ENCODE assay signal across 1 cellular context in genomic region chr10:10677479-10677878, GRCh38.
TF ChIP-seq lines count a peak whose summit lies in the region.

No MANE protein-coding gene starts in this region.

TF ChIP-seq in GM12878, 131 proteins besides CTCF, POLR2A, EP300 and RAD21 (continued from another document):
- TF ChIP-seq NKRF (conservative IDR thresholded peaks at IDR 0.05) (no peak), GATAD2B (conservative IDR thresholded peaks at IDR 0.05; ENCODE audit: low read depth) (no peak), NR2C2 (IDR thresholded peaks at IDR 0.05; ENCODE audit: borderline replicate concordance, control insufficient read depth, insufficient read length, low read depth) (no peak), HDAC6 (IDR thresholded peaks at IDR 0.05; ENCODE audit: unreplicated experiment) (no peak), SREBF2 (IDR thresholded peaks at IDR 0.05; ENCODE audit: low read length) (no peak), CBX5 (IDR thresholded peaks at IDR 0.05; ENCODE audit: low read depth) (0 out of 2 replicates have a peak, but pooled peaks have one; percentile 51), ASH2L (IDR thresholded peaks at IDR 0.05; ENCODE audit: borderline replicate concordance, low read depth) (no peak), WRNIP1 (IDR thresholded peaks at IDR 0.05; ENCODE audit: borderline replicate concordance, low read depth, low read length) (no peak), NR2C1 (IDR thresholded peaks at IDR 0.05) (no peak), YY1 (IDR thresholded peaks at IDR 0.05; ENCODE audit: low read depth, low read length) (peak; percentile 92), SIX5 (IDR thresholded peaks at IDR 0.05; ENCODE audit: low read depth, low read length, severe bottlenecking) (no peak), HDAC2 (IDR thresholded peaks at IDR 0.05) (no peak), CBX3 (IDR thresholded peaks at IDR 0.05; ENCODE audit: borderline replicate concordance, low read depth) (no peak), BMI1 (IDR thresholded peaks at IDR 0.05; ENCODE audit: borderline replicate concordance) (no peak), RELA (IDR thresholded peaks at IDR 0.05; ENCODE audit: borderline replicate concordance, partially characterized antibody) (no peak), SMAD5 (IDR thresholded peaks at IDR 0.05; ENCODE audit: low read depth) (no peak)
